ENCODE assay signal across 4 cellular contexts in genomic region chrY:18030178-18030577, GRCh38. TPM values are rescaled to one million over a fixed set of nuclear protein-coding genes. Genes with fewer than 3 reads are reported as not detected.
"Had no signal": no experiment of that assay in that cellular context is flagged by ENCODE, and none has a peak within 500 bp of the region (broad histone marks: within the 10 kb centered on the region; RNA-seq: fewer than 3 reads in every experiment).

No MANE protein-coding gene starts in this region.

RNA-seq across cellular contexts. Expression of gene CDY2A, which starts 4.6 kb away (rescaled TPM):
- total RNA-seq: LHCN-M2, M059J, MCF 10A, NCI-H460 had no signal
